Comparison of ENCODE assay signal across 10 cellular contexts in the genomic region with DNA sequence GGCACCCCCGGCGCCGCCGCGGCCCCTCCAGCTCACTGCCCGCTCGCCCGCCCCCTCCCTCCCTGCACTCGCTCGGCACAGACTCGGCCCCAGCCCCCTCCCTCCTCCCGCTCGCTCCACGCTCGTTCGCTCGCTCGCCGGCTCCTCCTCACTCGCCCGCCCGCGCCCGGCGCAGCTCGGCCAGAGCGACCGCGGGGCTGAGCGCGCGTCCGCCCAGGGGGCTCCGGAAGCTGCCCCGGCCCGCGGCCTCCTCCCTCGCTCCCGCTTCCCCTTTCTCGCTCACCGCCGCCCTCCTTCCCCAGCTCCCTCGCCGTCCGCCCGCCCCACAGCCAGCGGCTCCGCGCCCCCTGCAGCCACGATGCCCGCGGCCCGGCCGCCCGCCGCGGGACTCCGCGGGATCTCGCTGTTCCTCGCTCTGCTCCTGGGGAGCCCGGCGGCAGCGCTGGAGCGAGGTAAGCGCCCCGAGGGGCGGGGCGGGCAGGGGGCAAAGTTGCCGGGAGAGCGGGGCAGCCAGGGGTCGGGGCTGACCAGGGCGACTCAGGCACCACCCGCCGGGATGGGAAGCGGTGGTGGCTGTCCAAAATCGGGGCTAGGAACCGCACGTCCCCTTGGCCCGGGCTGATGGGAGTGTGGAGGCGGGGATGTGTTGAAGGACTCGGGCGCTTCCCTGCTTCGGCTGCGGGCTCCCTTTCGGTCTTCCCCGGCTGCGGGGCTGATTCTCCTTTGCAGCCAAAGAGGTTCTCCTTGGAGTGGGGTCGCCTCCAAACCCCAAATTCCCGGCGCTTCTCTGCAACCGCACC. TPM values are rescaled to one million over a fixed set of nuclear protein-coding genes. Genes with fewer than 3 reads are reported as not detected.
DNase-seq lines count a peak whose midpoint lies in the region; ATAC-seq and TF ChIP-seq lines count a peak whose summit lies in the region.
"Had no signal": no experiment of that assay in that cellular context is flagged by ENCODE, and none has a peak within 500 bp of the region (broad histone marks: within the 10 kb centered on the region; RNA-seq: fewer than 3 reads in every experiment).

A gene (plus strand): TSS at position 151 of the 800 bp plus-strand sequence. CDS start 208 bp downstream, at position 359.

- no peaks in the 10 kb centered on the region for H3K9me3 Mint-ChIP-seq in activated naive CD8-positive, alpha-beta T cell (ENCODE audit: low read depth)
- no peaks in the 10 kb centered on the region for H3K9me3 Mint-ChIP-seq in activated naive CD8-positive, alpha-beta T cell treated with anti-CD3 and anti-CD28 coated beads, Interleukin-2, amount 50 U/mL, for 24 hours
- peaks cover 0 to 7% (median 0%) of the 10 kb centered on the region in 5 experiments for H3K9me3 Mint-ChIP-seq in brain

- no peak within 1 kb of the TSS for H3K27ac Mint-ChIP-seq in activated naive CD8-positive, alpha-beta T cell
- no peak within 1 kb of the TSS for H3K27ac Mint-ChIP-seq in activated naive CD8-positive, alpha-beta T cell treated with anti-CD3 and anti-CD28 coated beads, Interleukin-2, amount 50 U/mL, for 24 hours
- H3K27ac Mint-ChIP-seq in brain = peak within 1 kb of the TSS; percentile 62 to 99 (median 95)

- H3K4me1 ChIP-seq in mesodermal cell (ENCODE audit: control insufficient read depth, insufficient read depth, low read length, poor library complexity, severe bottlenecking) = peaks cover 10% of the 10 kb centered on the region
- no peaks in the 10 kb centered on the region for H3K4me1 ChIP-seq in urinary bladder (ENCODE audit: insufficient read depth)

- no peaks in the 10 kb centered on the region for H3K36me3 Mint-ChIP-seq in activated naive CD8-positive, alpha-beta T cell
- no peaks in the 10 kb centered on the region for H3K36me3 Mint-ChIP-seq in activated naive CD8-positive, alpha-beta T cell treated with anti-CD3 and anti-CD28 coated beads, Interleukin-2, amount 50 U/mL, for 24 hours (ENCODE audit: low read depth)
- H3K36me3 Mint-ChIP-seq in brain = no peaks in the 10 kb centered on the region

- peak within 1 kb of the TSS; percentile 51 for H3K4me3 Mint-ChIP-seq in activated naive CD8-positive, alpha-beta T cell
- no peak within 1 kb of the TSS for H3K4me3 Mint-ChIP-seq in activated naive CD8-positive, alpha-beta T cell treated with anti-CD3 and anti-CD28 coated beads, Interleukin-2, amount 50 U/mL, for 24 hours
- peak within 1 kb of the TSS; percentile 81 to 97 (median 87) for H3K4me3 Mint-ChIP-seq in brain

- WGBS in mesodermal cell (ENCODE audit: insufficient coverage in 2 of 2), 2 experiments = 0% methylated on average over 51 of the region's 92 CpGs
- under 1% methylated on average over 92 of the region's 92 CpGs for WGBS in urinary bladder

- H3K27ac ChIP-seq in mesodermal cell (ENCODE audit: low read depth, low read length, severe bottlenecking) (peak within 1 kb of the TSS; percentile 19), urinary bladder (ENCODE audit: low read depth) (no peak within 1 kb of the TSS)

- H3K4me3 ChIP-seq in mesodermal cell (ENCODE audit: extremely low read depth, insufficient read depth, low read length, poor library complexity, severe bottlenecking) = peak within 1 kb of the TSS; percentile 44
- peak within 1 kb of the TSS; percentile 33 for H3K4me3 ChIP-seq in urinary bladder (ENCODE audit: low read depth, low read length)

- peaks cover 6% of the 10 kb centered on the region for H3K4me1 Mint-ChIP-seq in activated naive CD8-positive, alpha-beta T cell (ENCODE audit: low read depth)
- peaks cover 5% of the 10 kb centered on the region for H3K4me1 Mint-ChIP-seq in activated naive CD8-positive, alpha-beta T cell treated with anti-CD3 and anti-CD28 coated beads, Interleukin-2, amount 50 U/mL, for 24 hours
- H3K4me1 Mint-ChIP-seq in brain = peaks cover 49% of the 10 kb centered on the region

- no peak for ATAC-seq in activated naive CD8-positive, alpha-beta T cell treated with anti-CD3 and anti-CD28 coated beads, Interleukin-2, amount 50 U/mL, for 24 hours
- ATAC-seq in HG03280 (IDR thresholded peaks at IDR 0.05; ENCODE audit: unreplicated experiment) (no peak), GM18498 (IDR thresholded peaks at IDR 0.05; ENCODE audit: unreplicated experiment) (no peak)

- no peak for TF ChIP-seq CTCF in brain (conservative IDR thresholded peaks at IDR 0.05)

- H3K27me3 Mint-ChIP-seq in activated naive CD8-positive, alpha-beta T cell = peaks cover 65% of the 10 kb centered on the region
- peaks cover 63% of the 10 kb centered on the region for H3K27me3 Mint-ChIP-seq in activated naive CD8-positive, alpha-beta T cell treated with anti-CD3 and anti-CD28 coated beads, Interleukin-2, amount 50 U/mL, for 24 hours
- H3K27me3 Mint-ChIP-seq in brain = peaks cover 49% of the 10 kb centered on the region

- H3K9me3 ChIP-seq in mesodermal cell (ENCODE audit: control insufficient read depth, low read length) = no peaks in the 10 kb centered on the region

- no peaks in the 10 kb centered on the region for H3K36me3 ChIP-seq in mesodermal cell (ENCODE audit: control insufficient read depth, insufficient read depth, low read length)
- H3K36me3 ChIP-seq in urinary bladder (ENCODE audit: insufficient read depth) = no peaks in the 10 kb centered on the region

- DNase-seq in activated naive CD8-positive, alpha-beta T cell treated with anti-CD3 and anti-CD28 coated beads, Interleukin-2, amount 50 U/mL, for 24 hours = no peak
- DNase-seq in erythroblast (lab: John Stamatoyannopoulos, UW) = no peak

- TF ChIP-seq POLR2A in erythroblast (IDR thresholded peaks at IDR 0.05; ENCODE audit: low read length) = no peak

RNA-seq across cellular contexts. Expression of the gene that starts here (rescaled TPM):
- polyA plus RNA-seq in brain (ENCODE audit: insufficient read depth, low read depth, low replicate concordance) (109 TPM), urinary bladder (0.48 TPM)
- 26.1 TPM for polyA plus RNA-seq in mesodermal cell (2013, experiment 1 of 2)
- polyA plus RNA-seq in mesodermal cell (2013, experiment 2 of 2) = 23.4 TPM
- 2.0 TPM for total RNA-seq in urinary bladder
- total RNA-seq: epithelial cell of proximal tubule, NCI-H460 had no signal

Comparison
In these comparisons a context has a peak if more than half of its experiments do, and no peak if none do; other contexts are left out.
1. RNA of the gene that starts here (polyA plus RNA-seq): 109 TPM in brain (single experiment); 0.48 TPM in urinary bladder (single experiment); every median in the first group is over 10 times any median in the second.
2. H3K27ac Mint-ChIP-seq: peak in brain (5 of 5); none in activated naive CD8-positive, alpha-beta T cell (single experiment) and activated naive CD8-positive, alpha-beta T cell treated with anti-CD3 and anti-CD28 coated beads, Interleukin-2, amount 50 U/mL, for 24 hours (single experiment).